ENCODE assay signal across 1 cellular context in the genomic region with DNA sequence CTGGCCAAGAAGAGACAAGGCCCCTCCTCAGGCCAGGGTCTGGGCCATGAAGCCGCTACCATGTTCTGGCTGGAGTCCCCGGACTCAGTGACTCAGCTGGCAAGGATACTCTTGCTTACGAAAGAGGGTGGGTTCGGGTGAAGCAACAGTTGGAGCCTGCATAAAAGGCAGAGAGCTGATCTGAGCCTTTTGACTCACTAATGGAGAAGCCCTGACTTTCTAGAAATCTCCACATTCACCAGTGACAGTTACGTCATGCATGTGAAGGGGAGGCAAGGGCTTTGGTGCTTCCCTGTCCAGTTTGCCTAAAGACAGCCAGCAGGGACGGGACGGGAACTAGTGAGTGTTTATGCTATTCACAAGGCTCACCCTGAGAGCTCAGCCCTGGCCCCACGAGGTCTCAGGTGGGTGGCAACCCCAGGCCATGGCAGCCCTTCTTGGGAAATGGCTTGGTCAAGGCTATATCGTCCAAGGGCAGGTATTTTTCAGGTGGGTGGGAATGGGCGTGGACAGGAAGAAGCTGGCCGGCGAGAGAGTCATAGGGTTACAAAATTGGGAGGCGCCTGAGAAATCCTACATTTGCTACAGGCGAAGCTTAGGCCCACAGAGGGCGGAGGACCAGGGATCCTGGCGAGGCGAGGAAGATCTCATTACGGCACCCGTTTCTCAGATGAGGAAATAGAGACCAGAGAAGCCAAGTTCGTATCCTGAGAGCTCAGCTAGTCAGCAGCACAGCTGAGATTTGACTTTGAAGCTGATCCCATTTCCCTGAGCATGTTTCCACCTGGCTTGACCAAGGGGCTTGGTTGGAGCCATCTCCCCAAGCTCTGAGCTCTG.
TF ChIP-seq lines count a peak whose summit lies in the region.

No MANE protein-coding gene starts in this region.

TF ChIP-seq in SK-N-SH treated with all-trans-retinoic acid at 6 μM for 48 hours, 23 proteins besides CTCF, POLR2A, EP300 and RAD21 (continued from another document):
- TF ChIP-seq, protein P1, sequence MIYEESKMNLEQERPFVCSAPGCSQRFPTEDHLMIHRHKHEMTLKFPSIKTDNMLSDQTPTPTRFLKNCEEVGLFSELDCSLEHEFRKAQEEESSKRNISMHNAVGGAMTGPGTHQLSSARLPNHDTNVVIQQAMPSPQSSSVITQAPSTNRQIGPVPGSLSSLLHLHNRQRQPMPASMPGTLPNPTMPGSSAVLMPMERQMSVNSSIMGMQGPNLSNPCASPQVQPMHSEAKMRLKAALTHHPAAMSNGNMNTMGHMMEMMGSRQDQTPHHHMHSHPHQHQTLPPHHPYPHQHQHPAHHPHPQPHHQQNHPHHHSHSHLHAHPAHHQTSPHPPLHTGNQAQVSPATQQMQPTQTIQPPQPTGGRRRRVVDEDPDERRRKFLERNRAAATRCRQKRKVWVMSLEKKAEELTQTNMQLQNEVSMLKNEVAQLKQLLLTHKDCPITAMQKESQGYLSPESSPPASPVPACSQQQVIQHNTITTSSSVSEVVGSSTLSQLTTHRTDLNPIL (CRISPR knock-in tag; IDR thresholded peaks at IDR 0.05; ENCODE audit: low read depth) = no peak
- TF ChIP-seq ESRRG (CRISPR knock-in tag; IDR thresholded peaks at IDR 0.05) = no peak
- no peak for TF ChIP-seq BACH2 (CRISPR knock-in tag; IDR thresholded peaks at IDR 0.05; ENCODE audit: borderline replicate concordance)
- no peak for TF ChIP-seq ZNF565 (CRISPR knock-in tag; conservative IDR thresholded peaks at IDR 0.05; ENCODE audit: low read depth)
- TF ChIP-seq TOX (CRISPR knock-in tag; IDR thresholded peaks at IDR 0.05; ENCODE audit: borderline replicate concordance) = no peak
- TF ChIP-seq ZFP30 (CRISPR knock-in tag; IDR thresholded peaks at IDR 0.05) = no peak
